14 cellular contexts compared by ENCODE assay signal in genomic region chr9:134252084-134252830, GRCh38.
"Had no signal": no experiment of that assay in that cellular context is flagged by ENCODE, and none has a peak within 500 bp of the region (broad histone marks: within the 10 kb centered on the region; RNA-seq: fewer than 3 reads in every experiment).

No MANE protein-coding gene starts in this region.

- DNase-seq: activated CD4-positive, alpha-beta memory T cell treated with anti-CD3 and anti-CD28 coated beads, Interleukin-2, amount 10 ng/mL, durations not matched to agents 7 days and 5 days; activated CD4-positive, alpha-beta T cell treated with anti-CD3 and anti-CD28 coated beads for 36 hours; activated gamma-delta T cell; activated T-cell treated with anti-CD3 and anti-CD28 coated beads, Interleukin-2, amount 50 U/mL, for 48 hours; anterior cingulate cortex; glutamatergic neuron; ovary; T-helper 1 cell; transverse colon had no signal

- H3K4me3 ChIP-seq: ovary, smooth muscle cell, transverse colon had no signal

- H3K9me3 ChIP-seq: ovary had no signal

- H3K36me3 ChIP-seq: ovary, transverse colon had no signal

- H3K27me3 ChIP-seq: ovary had no signal

- ATAC-seq: activated CD4-positive, alpha-beta T cell treated with anti-CD3 and anti-CD28 coated beads for 36 hours; esophagus mucosa had no signal

- H3K4me2 ChIP-seq: smooth muscle cell had no signal

- FAIRE-seq: bronchial epithelial cell, endometrium had no signal

- H3K4me1 ChIP-seq: transverse colon had no signal

- H3K27ac ChIP-seq: ovary, transverse colon, VCaP had no signal
